ENCODE assay signal across 30 cellular contexts in the genomic region with DNA sequence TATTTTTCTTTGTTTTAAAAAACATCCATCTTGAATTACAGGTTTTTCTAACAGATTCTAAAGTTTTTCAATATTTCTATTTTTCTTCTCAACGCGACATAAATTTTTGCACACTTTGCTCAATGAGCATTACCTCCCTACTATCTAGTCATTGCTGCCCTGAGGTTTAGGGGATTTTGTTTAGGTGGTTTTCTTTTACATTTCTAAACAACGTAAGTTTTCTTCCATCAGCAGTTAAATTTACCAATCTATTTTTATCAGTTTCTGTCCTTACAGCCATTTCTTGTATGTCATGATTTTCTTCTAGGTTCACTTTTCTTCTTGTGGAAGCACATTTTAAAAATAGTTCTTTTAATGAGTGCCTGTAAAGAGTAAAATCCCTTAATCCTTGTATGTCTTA. TPM values are rescaled to one million over a fixed set of nuclear protein-coding genes. Genes with fewer than 3 reads are reported as not detected.
"Had no signal": no experiment of that assay in that cellular context is flagged by ENCODE, and none has a peak within 500 bp of the region (broad histone marks: within the 10 kb centered on the region; RNA-seq: fewer than 3 reads in every experiment).

No MANE protein-coding gene starts in this region.

- H3K4me2 ChIP-seq: hepatocyte, neural progenitor cell, smooth muscle cell had no signal

- H3K27me3 ChIP-seq: left lung, neural progenitor cell, neutrophil, right lobe of liver, stomach, testis, thyroid gland, transverse colon, upper lobe of left lung, vagina had no signal

- H3K9ac ChIP-seq: neural progenitor cell, parathyroid adenoma had no signal

- H3K36me3 ChIP-seq: left lung, neural progenitor cell, neutrophil, right lobe of liver, stomach, thyroid gland, transverse colon, upper lobe of left lung, vagina had no signal

- H3K4me1 ChIP-seq: neural progenitor cell, parathyroid adenoma, psoas muscle, right lobe of liver, testis, thyroid gland, transverse colon, vagina had no signal

- H3K79me2 ChIP-seq: hepatocyte, parathyroid adenoma had no signal

- H2AFZ ChIP-seq: hepatocyte, neural progenitor cell, parathyroid adenoma had no signal

- H3K27ac ChIP-seq: hepatocyte, left lung, neural progenitor cell, neutrophil, parathyroid adenoma, psoas muscle, right lobe of liver, stomach, testis, thyroid gland, transverse colon, upper lobe of left lung, vagina had no signal

- DNase-seq: islet precursor cell; left lung; mesendoderm; naive B cell; natural killer cell; nephron progenitor cell; occipital lobe; psoas muscle; right lobe of liver; stimulated activated CD4-positive, alpha-beta T cell treated with anti-CD3 and anti-CD28 coated beads, Interleukin-1b, Interleukin-23, amount 100 ng/mL, for 48 hours; stimulated activated CD4-positive, alpha-beta T cell treated with anti-CD3 and anti-CD28 coated beads, Interleukin-2, amount 100 ng/mL, for 48 hours; stimulated activated CD4-positive, alpha-beta T cell treated with anti-CD3 and anti-CD28 coated beads, Interleukin-4, amount 100 ng/mL, for 4 hours; stimulated activated CD8-positive, alpha-beta memory T cell treated with anti-CD3 and anti-CD28 coated beads, Interleukin-4, amount 100 ng/mL, for 48 hours; stimulated activated naive B cell treated with anti-CD40 and anti-IgM and Interleukin-4, amounts not matched to agents 10 μg/mL and 1 μg/mL and 100 μg/mL, for 72 hours; stimulated activated naive CD8-positive, alpha-beta T cell treated with anti-CD3 and anti-CD28 coated beads, Interleukin-15, Interleukin-2, amounts not matched to agents 100 U/mL and 50 U/mL, for 24 hours; stomach; testis; thyroid gland; transverse colon; upper lobe of left lung had no signal

- H3K4me3 ChIP-seq: hepatocyte, left lung, lung, neural progenitor cell, psoas muscle, right lobe of liver, smooth muscle cell, stomach, testis, thyroid gland, transverse colon, upper lobe of left lung, vagina had no signal

- ATAC-seq: left lung; natural killer cell; psoas muscle; right lobe of liver; stimulated activated naive B cell treated with anti-CD40 and anti-IgM and Interleukin-4, amounts not matched to agents 10 μg/mL and 1 μg/mL and 100 μg/mL, for 72 hours; stimulated activated naive CD8-positive, alpha-beta T cell treated with anti-CD3 and anti-CD28 coated beads, Interleukin-15, Interleukin-2, amounts not matched to agents 100 U/mL and 50 U/mL, for 24 hours had no signal

RNA-seq across cellular contexts. Expression of a gene that starts 49.2 kb away (rescaled TPM):
- total RNA-seq: kidney epithelial cell, mesothelial cell of epicardium, osteocyte, smooth muscle cell had no signal
- polyA plus RNA-seq: hepatocyte, smooth muscle cell had no signal
